ENCODE assay signal across 8 cellular contexts in the genomic region with DNA sequence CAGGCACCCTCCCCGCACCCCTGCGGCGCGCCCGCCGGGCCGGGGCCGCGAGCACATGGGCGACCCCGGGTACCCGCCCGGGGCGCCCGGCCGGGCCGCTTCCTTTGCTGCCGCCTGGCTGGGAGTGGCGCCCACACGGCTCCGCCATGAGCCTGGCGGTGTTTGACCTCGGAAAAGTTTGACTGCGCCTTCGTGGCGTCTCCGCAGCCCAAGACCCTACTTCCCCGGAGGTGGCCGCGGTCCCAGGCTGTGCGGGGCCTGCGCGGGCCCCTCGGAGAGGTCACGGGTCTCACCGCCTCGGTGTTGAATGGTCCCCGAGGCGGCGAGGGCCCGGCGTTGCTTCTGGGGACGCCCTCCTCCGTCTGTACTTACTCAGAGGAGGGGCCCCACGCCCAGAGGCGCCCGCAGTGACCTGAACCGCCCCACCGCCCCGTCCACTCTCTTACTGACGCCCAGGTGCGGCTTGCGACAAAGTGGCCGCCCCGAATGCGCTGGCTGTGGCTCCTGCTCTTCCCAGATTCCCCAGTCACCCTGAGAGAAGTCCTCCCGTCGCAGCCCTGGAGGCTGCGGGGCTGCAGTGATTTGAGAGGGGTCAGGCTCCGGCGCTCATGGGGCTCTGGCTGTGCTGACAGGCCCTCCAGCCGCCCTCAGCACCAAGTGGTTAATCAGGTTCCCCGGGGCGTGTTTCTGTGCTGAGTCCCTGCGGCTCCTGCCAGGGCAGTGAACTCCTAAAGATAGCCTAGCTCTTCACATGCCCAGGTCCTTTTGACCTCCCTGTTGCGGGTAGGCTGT. TPM values are rescaled to one million over a fixed set of nuclear protein-coding genes. Genes with fewer than 3 reads are reported as not detected.
DNase-seq lines count a peak whose midpoint lies in the region; ATAC-seq and TF ChIP-seq lines count a peak whose summit lies in the region.

No MANE protein-coding gene starts in this region.

- peak overlapping the region; percentile 66 to 94 (median 86) for H3K27ac Mint-ChIP-seq in CD8-positive, alpha-beta memory T cell

- peaks cover 39 to 48% (median 45%) of the 10 kb centered on the region in 3 donors for H3K4me1 Mint-ChIP-seq in CD8-positive, alpha-beta memory T cell

- no peaks in the 10 kb centered on the region for H3K9me2 ChIP-seq in MM.1S (replicated peaks; ENCODE audit: insufficient read depth, low read length)

- peaks cover 0 to 40% (median 2%) of the 10 kb centered on the region in 3 donors for H3K36me3 Mint-ChIP-seq in CD8-positive, alpha-beta memory T cell

- peak overlapping the region; percentile 54 for H3K27ac ChIP-seq in CD8-positive, alpha-beta memory T cell (ENCODE audit: low read depth, low read length)
- H3K27ac ChIP-seq in OCI-LY3 (ENCODE audit: low read length) (peak overlapping the region; percentile 31), adipose tissue (ENCODE audit: low read depth, low read length) (peak overlapping the region; percentile 35), MM.1S (ENCODE audit: low read length) (no peak overlapping the region)

- no peak for TF ChIP-seq CTCF in OCI-LY3 (IDR thresholded peaks at IDR 0.05; ENCODE audit: low read depth, low read length)
- TF ChIP-seq CTCF in MM.1S (IDR thresholded peaks at IDR 0.05; ENCODE audit: low read length), result no peak

- H3K4me3 Mint-ChIP-seq in CD8-positive, alpha-beta memory T cell, result peak overlapping the region; percentile 78 to 95 (median 90)

- peak; percentile 33 for ATAC-seq in GM21390 (IDR thresholded peaks at IDR 0.05; ENCODE audit: unreplicated experiment)

- H3K9me3 Mint-ChIP-seq in CD8-positive, alpha-beta memory T cell, result no peaks in the 10 kb centered on the region

- peak overlapping the region; percentile 32 for H3K4me3 ChIP-seq in CD8-positive, alpha-beta memory T cell (ENCODE audit: low read length)
- H3K4me3 ChIP-seq in OCI-LY3 (ENCODE audit: low read length) (peak overlapping the region; percentile 90), iPS-11a (ENCODE audit: low read depth, low read length) (peak overlapping the region; percentile 54), skeletal muscle satellite cell (ENCODE audit: low read length) (peak overlapping the region; percentile 91), MM.1S (ENCODE audit: low read length) (no peak overlapping the region; the same call in 1 of the 2 replicates)

- no peaks in the 10 kb centered on the region for H3K9me3 ChIP-seq in CD8-positive, alpha-beta memory T cell (ENCODE audit: low read length)
- H3K9me3 ChIP-seq in OCI-LY3 (ENCODE audit: insufficient read depth, low read length) (no peaks in the 10 kb centered on the region), skeletal muscle satellite cell (replicated peaks; ENCODE audit: low read length) (no peaks in the 10 kb centered on the region), MM.1S (replicated peaks; ENCODE audit: insufficient read depth, low read length) (no peaks in the 10 kb centered on the region)

- H4K20me1 ChIP-seq in OCI-LY3 (ENCODE audit: insufficient read depth, low read length) (peaks cover 6% of the 10 kb centered on the region; the same call in 1 of the 2 replicates), MM.1S (ENCODE audit: insufficient read depth, low read length) (no peaks in the 10 kb centered on the region)

- peak in 4 of 5 donors; percentile 8 to 56 (median 20) for DNase-seq in CD8-positive, alpha-beta memory T cell
- DNase-seq in GF-D8 (lab: John Stamatoyannopoulos, UW) (no peak), MM.1S (no peak)

- no peaks in the 10 kb centered on the region for H3K27me3 Mint-ChIP-seq in CD8-positive, alpha-beta memory T cell

- WGBS in adipose tissue, 3 donors, result 4 to 6% (median 6%) methylated on average over 48 to 66 of the region's 66 CpGs

- H2AFZ ChIP-seq in OCI-LY3 (ENCODE audit: low read depth, low read length) (no peak overlapping the region), MM.1S (ENCODE audit: low read length) (no peak overlapping the region)

- H3K9ac ChIP-seq in OCI-LY3 (ENCODE audit: low read length), result peak overlapping the region; percentile 81
- peak overlapping the region; percentile 87 for H3K9ac ChIP-seq in skeletal muscle satellite cell (ENCODE audit: low read depth, low read length)
- no peak overlapping the region for H3K9ac ChIP-seq in MM.1S (ENCODE audit: low read length)

- peaks cover 23% of the 10 kb centered on the region for H3K4me1 ChIP-seq in CD8-positive, alpha-beta memory T cell (ENCODE audit: insufficient read depth, low read length)
- peaks cover 19% of the 10 kb centered on the region for H3K4me1 ChIP-seq in OCI-LY3 (ENCODE audit: low read length)
- peaks cover 38% of the 10 kb centered on the region for H3K4me1 ChIP-seq in skeletal muscle satellite cell (ENCODE audit: control insufficient read depth, insufficient read depth, low read length)
- peaks cover 10% of the 10 kb centered on the region for H3K4me1 ChIP-seq in MM.1S (ENCODE audit: low read length)

- H3K36me3 ChIP-seq in CD8-positive, alpha-beta memory T cell (ENCODE audit: insufficient read depth, low read length), result peaks cover 15% of the 10 kb centered on the region
- H3K36me3 ChIP-seq in OCI-LY3 (replicated peaks; ENCODE audit: low read depth, low read length), result peaks cover 25% of the 10 kb centered on the region
- H3K36me3 ChIP-seq in skeletal muscle satellite cell (ENCODE audit: insufficient read depth, low read length), result peaks cover 41% of the 10 kb centered on the region
- H3K36me3 ChIP-seq in MM.1S (replicated peaks; ENCODE audit: insufficient read depth, low read length), result no peaks in the 10 kb centered on the region

- H3K79me2 ChIP-seq in OCI-LY3 (ENCODE audit: low read length), result peaks cover 33% of the 10 kb centered on the region
- H3K79me2 ChIP-seq in MM.1S (ENCODE audit: low read length), result peaks cover 35% of the 10 kb centered on the region

- POLR2A ChIA-PET in CD8-positive, alpha-beta memory T cell (lab: Charles Lee), result interaction anchor here (1.1 kb wide), 1 partner anchor 26 kb away, joined by 3 read pairs; no protein-coding TSS in a partner anchor

- peaks cover 10% of the 10 kb centered on the region; the same call in 1 of the 2 replicates for H3F3A ChIP-seq in MM.1S (ENCODE audit: insufficient read depth, low read length)

- H3K4me2 ChIP-seq in OCI-LY3 (ENCODE audit: low read length) (peak overlapping the region; percentile 75), skeletal muscle satellite cell (ENCODE audit: low read length) (peak overlapping the region; percentile 99), MM.1S (ENCODE audit: low read depth, low read length) (no peak overlapping the region)

- CTCF ChIA-PET in CD8-positive, alpha-beta memory T cell (lab: Charles Lee), result interaction anchor here (1.5 kb wide), 1 partner anchor 9 kb away, joined by 5 read pairs; no protein-coding TSS in a partner anchor

- no peaks in the 10 kb centered on the region for H3K27me3 ChIP-seq in CD8-positive, alpha-beta memory T cell (ENCODE audit: insufficient read depth, low read length, poor library complexity, severe bottlenecking)
- H3K27me3 ChIP-seq in OCI-LY3 (ENCODE audit: low read depth, low read length) (no peaks in the 10 kb centered on the region), skeletal muscle satellite cell (ENCODE audit: control insufficient read depth, insufficient read depth, low read length) (no peaks in the 10 kb centered on the region), MM.1S (replicated peaks; ENCODE audit: insufficient read depth, low read length) (no peaks in the 10 kb centered on the region)

RNA-seq across cellular contexts. Expression of gene KMT5A, which starts 5.8 kb away (rescaled TPM):
- 10 to 100 TPM; 46.8 to 49.9 TPM for total RNA-seq in CD8-positive, alpha-beta memory T cell
- polyA plus RNA-seq in CD8-positive, alpha-beta memory T cell, result 5.0 TPM
- 10 to 100 TPM; 15.0 to 20.8 (median 15.2) TPM for polyA plus RNA-seq in adipose tissue
- 38.0 and 45.4 TPM in 2 replicates for total RNA-seq in skeletal muscle satellite cell (2012; rRNA removed)

RNA-seq across cellular contexts. Expression of gene SBNO1, which starts 25.1 kb away (rescaled TPM):
- total RNA-seq in CD8-positive, alpha-beta memory T cell, result 10 to 100 TPM; 52.1 to 53.8 TPM
- 42.8 TPM for polyA plus RNA-seq in CD8-positive, alpha-beta memory T cell
- 1 to 10 TPM; 2.9 to 5.2 (median 4.9) TPM for polyA plus RNA-seq in adipose tissue
- 23.8 and 28.4 TPM in 2 replicates for total RNA-seq in skeletal muscle satellite cell (2012; rRNA removed)

RNA-seq across cellular contexts. Expression of gene RILPL2, which starts 46.7 kb away (rescaled TPM):
- total RNA-seq in CD8-positive, alpha-beta memory T cell, result 10 to 100 TPM; 26.9 to 27.6 TPM
- 8.4 TPM for polyA plus RNA-seq in CD8-positive, alpha-beta memory T cell
- 10 to 100 TPM in 1 of 3 donors, 1 to 10 TPM in 2; 2.0 to 11.7 (median 7.8) TPM for polyA plus RNA-seq in adipose tissue
- 1.3 and 2.3 TPM in 2 replicates for total RNA-seq in skeletal muscle satellite cell (2012; rRNA removed)

Comparison
In these comparisons a context has a peak if more than half of its experiments do, and no peak if none do; other contexts are left out.
1. DNase-seq: peak in CD8-positive, alpha-beta memory T cell (4 of 5); none in GF-D8 (single experiment) and MM.1S (single experiment).